ENCODE assay signal across 26 cellular contexts in genomic region chr17:5794881-5795486, GRCh38.
"Had no signal": no experiment of that assay in that cellular context is flagged by ENCODE, and none has a peak within 500 bp of the region (broad histone marks: within the 10 kb centered on the region; RNA-seq: fewer than 3 reads in every experiment).

No MANE protein-coding gene starts in this region.

- H3K27me3 ChIP-seq: pancreas, sigmoid colon had no signal

- ATAC-seq: left colon; left lung; lower lobe of right lung; naive thymus-derived CD8-positive, alpha-beta T cell; pancreas; right cardiac atrium; stimulated activated effector memory CD8-positive, alpha-beta T cell treated with anti-CD3 and anti-CD28 coated beads, Interleukin-12 subunit alpha, Interleukin-12 subunit beta, amount 100 ng/mL, for 72 hours; upper lobe of right lung had no signal

- H3K36me3 ChIP-seq: left lung, lower lobe of right lung, pancreas, prostate gland, sigmoid colon, spleen, suprapubic skin, thoracic aorta, tibial artery, upper lobe of right lung had no signal

- FAIRE-seq: islet of Langerhans, kidney, pancreas, small intestine, urothelium cell line had no signal

- H3K4me1 ChIP-seq: left lung, lower lobe of right lung, pancreas, prostate gland, sigmoid colon, spleen, suprapubic skin, tibial artery, upper lobe of right lung had no signal

- H3K27ac ChIP-seq: left lung, lower lobe of right lung, pancreas, prostate gland, sigmoid colon, spleen, suprapubic skin, thoracic aorta, tibial artery, upper lobe of right lung had no signal

- H3K9me3 ChIP-seq: pancreas, prostate gland, thoracic aorta, upper lobe of right lung had no signal

- DNase-seq: immature natural killer cell; kidney; left colon; left lung; lower lobe of right lung; mammary epithelial cell; mesenchymal stem cell; naive thymus-derived CD8-positive, alpha-beta T cell; nucleus accumbens; pancreas; retina; right cardiac atrium; sigmoid colon; small intestine; spleen; stimulated activated CD4-positive, alpha-beta T cell treated with anti-CD3 and anti-CD28 coated beads, Interleukin-4, amount 100 ng/mL, for 24 hours; stimulated activated naive CD4-positive, alpha-beta T cell; tibial artery; trophoblast cell; upper lobe of right lung had no signal

- H3K4me3 ChIP-seq: left lung, lower lobe of right lung, pancreas, prostate gland, sigmoid colon, spleen, suprapubic skin, thoracic aorta, tibial artery, upper lobe of right lung had no signal
